In genomic region chr16:84816023-84816422, GRCh38 we compare ENCODE assay signal across 28 cellular contexts.
"Had no signal": no experiment of that assay in that cellular context is flagged by ENCODE, and none has a peak within 500 bp of the region (broad histone marks: within the 10 kb centered on the region; RNA-seq: fewer than 3 reads in every experiment).

No MANE protein-coding gene starts in this region.

- DNase-seq: activated CD4-positive, alpha-beta memory T cell treated with anti-CD3 and anti-CD28 coated beads, Interleukin-2, amount 10 ng/mL, durations not matched to agents 7 days and 5 days; activated CD4-positive, alpha-beta T cell treated with anti-CD3 and anti-CD28 coated beads for 1 hour; activated CD4-positive, alpha-beta T cell treated with anti-CD3 and anti-CD28 coated beads for 4 hours; activated CD4-positive, alpha-beta T cell treated with anti-CD3 and anti-CD28 coated beads, Interleukin-2, amount 10 ng/mL, durations not matched to agents 7 days and 5 days; activated CD4-positive, alpha-beta T cell treated with anti-CD3 and anti-CD28 coated beads, Interleukin-2, amount 50 U/mL, for 4 hours; activated CD8-positive, alpha-beta memory T cell treated with anti-CD3 and anti-CD28 coated beads, Interleukin-2, amount 50 U/mL, for 48 hours; activated gamma-delta T cell; activated naive CD4-positive, alpha-beta T cell; activated naive CD4-positive, alpha-beta T cell treated with anti-CD3 and anti-CD28 coated beads, Interleukin-2, amount 10 ng/mL, durations not matched to agents 7 days and 5 days; activated naive CD8-positive, alpha-beta T cell treated with anti-CD3 and anti-CD28 coated beads, Interleukin-2, amount 10 ng/mL, durations not matched to agents 7 days and 5 days; activated T-cell treated with anti-CD3 and anti-CD28 coated beads for 4 hours; activated T-cell treated with anti-CD3 and anti-CD28 coated beads, Interleukin-2, amount 50 U/mL, for 24 hours; activated T-cell treated with anti-CD3 and anti-CD28 coated beads, Interleukin-2, amount 50 U/mL, for 72 hours; dorsolateral prefrontal cortex; effector memory CD4-positive, alpha-beta T cell; endodermal cell; foreskin fibroblast; T-helper 2 cell had no signal

- ATAC-seq: activated naive CD4-positive, alpha-beta T cell treated with anti-CD3 and anti-CD28 coated beads, Interleukin-2, amount 50 U/mL, for 72 hours; activated T-cell treated with anti-CD3 and anti-CD28 coated beads, Interleukin-2, amount 50 U/mL, for 72 hours; esophagus mucosa; WTC11 had no signal

- H3K27me3 ChIP-seq: ascending aorta, breast epithelium, dorsolateral prefrontal cortex had no signal

- H3K4me1 ChIP-seq: breast epithelium had no signal

- H3K36me3 ChIP-seq: ascending aorta, breast epithelium, cardiac muscle cell had no signal

- H3K27ac ChIP-seq: ascending aorta, breast epithelium, cardiac muscle cell, dorsolateral prefrontal cortex, VCaP had no signal

- FAIRE-seq: frontal cortex, TTC549 had no signal

- H3K9me3 ChIP-seq: ascending aorta, breast epithelium had no signal

- H3K4me3 ChIP-seq: ascending aorta, breast epithelium, cardiac muscle cell, coronary artery, dorsolateral prefrontal cortex had no signal
